In the genomic region with DNA sequence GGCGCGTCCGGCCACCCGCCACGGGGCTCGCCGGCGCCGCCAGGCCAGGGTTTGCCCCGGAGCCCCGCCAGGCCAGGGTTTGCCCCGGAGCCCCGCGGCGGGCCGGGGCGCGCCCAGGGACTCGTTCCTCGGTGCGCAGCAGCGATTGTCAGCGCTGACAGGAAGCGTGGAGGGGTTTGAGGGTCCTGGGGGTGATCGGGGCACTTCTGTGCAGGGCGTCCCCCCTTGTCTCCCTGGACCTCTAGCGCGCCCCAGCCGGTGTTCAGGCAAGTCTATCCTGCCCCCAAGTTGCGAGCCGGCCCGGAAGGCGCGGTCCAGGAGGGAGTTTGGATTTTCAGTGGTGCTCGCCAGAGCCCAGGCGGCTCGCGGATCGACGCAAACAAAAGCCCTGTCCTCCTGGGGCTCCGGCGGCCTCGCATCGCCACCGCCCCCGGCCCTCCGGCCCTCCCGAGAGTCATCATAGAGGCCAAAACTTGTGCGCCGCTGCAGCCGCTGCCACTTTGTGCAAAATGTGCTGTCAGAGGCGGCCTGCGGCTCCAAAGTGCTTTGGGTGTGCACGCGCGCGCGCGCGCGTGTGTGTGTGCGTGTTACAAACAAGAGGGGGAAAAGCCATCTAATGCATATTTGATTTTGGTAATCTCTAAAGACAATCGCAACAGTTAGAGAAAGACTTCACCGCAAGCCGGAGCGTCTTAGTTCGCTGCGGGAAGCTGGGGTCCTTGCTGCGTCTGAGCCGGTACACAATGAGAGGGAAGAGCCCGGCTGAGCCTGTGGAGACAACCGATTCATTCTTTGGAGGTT, we compare ENCODE assay signal across 8 cellular contexts. TPM values are rescaled to one million over a fixed set of nuclear protein-coding genes. Genes with fewer than 3 reads are reported as not detected.
DNase-seq lines count a peak whose midpoint lies in the region; ATAC-seq and TF ChIP-seq lines count a peak whose summit lies in the region.

No MANE protein-coding gene starts in this region.

- no peaks in the 10 kb centered on the region for H3K36me3 Mint-ChIP-seq in stimulated activated naive CD8-positive, alpha-beta T cell treated with anti-CD3 and anti-CD28 coated beads, Interleukin-15, Interleukin-2, amounts not matched to agents 100 ng/mL and 50 ng/mL, for 24 hours (ENCODE audit: low read depth)

- peaks cover 5% of the 10 kb centered on the region for H3K36me3 ChIP-seq in NT2/D1 (ENCODE audit: insufficient read depth, insufficient read length, low read length)

- no peaks in the 10 kb centered on the region for H3K27me3 ChIP-seq in NT2/D1 (ENCODE audit: insufficient read depth, insufficient read length)

- H3K4me1 ChIP-seq in NT2/D1 (ENCODE audit: insufficient read depth, insufficient read length): peaks cover 11% of the 10 kb centered on the region

- H3K9me3 Mint-ChIP-seq in stimulated activated naive CD8-positive, alpha-beta T cell treated with anti-CD3 and anti-CD28 coated beads, Interleukin-15, Interleukin-2, amounts not matched to agents 100 ng/mL and 50 ng/mL, for 24 hours: no peaks in the 10 kb centered on the region

- H3K4me3 Mint-ChIP-seq in stimulated activated naive CD8-positive, alpha-beta T cell treated with anti-CD3 and anti-CD28 coated beads, Interleukin-15, Interleukin-2, amounts not matched to agents 100 ng/mL and 50 ng/mL, for 24 hours: peak overlapping the region; percentile 69

- peak overlapping the region; percentile 98 for H3K9ac ChIP-seq in NT2/D1 (ENCODE audit: insufficient read length, low read depth)

- peaks cover 68% of the 10 kb centered on the region for H3K27me3 Mint-ChIP-seq in stimulated activated naive CD8-positive, alpha-beta T cell treated with anti-CD3 and anti-CD28 coated beads, Interleukin-15, Interleukin-2, amounts not matched to agents 100 ng/mL and 50 ng/mL, for 24 hours

- H3K4me3 ChIP-seq in NT2/D1 (ENCODE audit: insufficient read length, low read depth) (peak overlapping the region; percentile 90), choroid plexus epithelial cell (ENCODE audit: low read depth, low read length) (peak overlapping the region; percentile 76)

- H3K4me1 Mint-ChIP-seq in stimulated activated naive CD8-positive, alpha-beta T cell treated with anti-CD3 and anti-CD28 coated beads, Interleukin-15, Interleukin-2, amounts not matched to agents 100 ng/mL and 50 ng/mL, for 24 hours (ENCODE audit: low read depth): peaks cover 22% of the 10 kb centered on the region

- DNase-seq in ACHN (peak; percentile 39), GM13977 (ENCODE audit: low spot score) (peak; percentile 28), NT2/D1 (ENCODE audit: low read depth, low spot score) (peak; percentile 94), choroid plexus epithelial cell (ENCODE audit: low read depth) (peak; percentile 47), left colon (peak; percentile 38 to 60), cerebellar nuclear complex (lab: John Stamatoyannopoulos, UW) (no peak), activated gamma-delta T cell (lab: John Stamatoyannopoulos, UW) (no peak)

- H3K9me3 ChIP-seq in NT2/D1 (ENCODE audit: insufficient read depth, low read length): no peaks in the 10 kb centered on the region

- in situ Hi-C loops in ACHN (cut with HindIII; ENCODE audit: low pct_ligation_motif_present, low pct_unique_long_range_greater_than_20kb, low sequenced_read_pairs) (no loop called here), GM13977 (cut with MboI; ENCODE audit: low pct_unique_long_range_greater_than_20kb, low sequenced_read_pairs, unreplicated experiment) (no loop called here)

- peak; percentile 19 for ATAC-seq in left colon

- no peak overlapping the region for H3K27ac Mint-ChIP-seq in stimulated activated naive CD8-positive, alpha-beta T cell treated with anti-CD3 and anti-CD28 coated beads, Interleukin-15, Interleukin-2, amounts not matched to agents 100 ng/mL and 50 ng/mL, for 24 hours

- intact Hi-C loops in left colon (cut with DNase I, micrococcal nuclease): loop anchor here in 1 of 2 donors (10.0 kb wide), 1 partner anchor 360 kb away; no protein-coding TSS in a partner anchor

- TF ChIP-seq CTCF in GM13977 (IDR thresholded peaks at IDR 0.05; ENCODE audit: extremely low read depth, insufficient read depth, missing control alignments) (no peak), choroid plexus epithelial cell (conservative IDR thresholded peaks at IDR 0.05; ENCODE audit: low read depth, low read length) (no peak)

RNA-seq across cellular contexts. Expression of gene ROR1, which starts 1.0 kb away (rescaled TPM):
- 1 to 10 TPM; 5.1 to 7.1 TPM for total RNA-seq in left colon

Comparison
In these comparisons a context has a peak if more than half of its experiments do, and no peak if none do; other contexts are left out.
1. DNase-seq: peak in ACHN (single experiment), GM13977 (single experiment), NT2/D1 (single experiment), choroid plexus epithelial cell (single experiment) and left colon (2 of 2); none in cerebellar nuclear complex (0 of 2) and activated gamma-delta T cell (single experiment).